Comparison of ENCODE assay signal across 2 cellular contexts in the genomic region with DNA sequence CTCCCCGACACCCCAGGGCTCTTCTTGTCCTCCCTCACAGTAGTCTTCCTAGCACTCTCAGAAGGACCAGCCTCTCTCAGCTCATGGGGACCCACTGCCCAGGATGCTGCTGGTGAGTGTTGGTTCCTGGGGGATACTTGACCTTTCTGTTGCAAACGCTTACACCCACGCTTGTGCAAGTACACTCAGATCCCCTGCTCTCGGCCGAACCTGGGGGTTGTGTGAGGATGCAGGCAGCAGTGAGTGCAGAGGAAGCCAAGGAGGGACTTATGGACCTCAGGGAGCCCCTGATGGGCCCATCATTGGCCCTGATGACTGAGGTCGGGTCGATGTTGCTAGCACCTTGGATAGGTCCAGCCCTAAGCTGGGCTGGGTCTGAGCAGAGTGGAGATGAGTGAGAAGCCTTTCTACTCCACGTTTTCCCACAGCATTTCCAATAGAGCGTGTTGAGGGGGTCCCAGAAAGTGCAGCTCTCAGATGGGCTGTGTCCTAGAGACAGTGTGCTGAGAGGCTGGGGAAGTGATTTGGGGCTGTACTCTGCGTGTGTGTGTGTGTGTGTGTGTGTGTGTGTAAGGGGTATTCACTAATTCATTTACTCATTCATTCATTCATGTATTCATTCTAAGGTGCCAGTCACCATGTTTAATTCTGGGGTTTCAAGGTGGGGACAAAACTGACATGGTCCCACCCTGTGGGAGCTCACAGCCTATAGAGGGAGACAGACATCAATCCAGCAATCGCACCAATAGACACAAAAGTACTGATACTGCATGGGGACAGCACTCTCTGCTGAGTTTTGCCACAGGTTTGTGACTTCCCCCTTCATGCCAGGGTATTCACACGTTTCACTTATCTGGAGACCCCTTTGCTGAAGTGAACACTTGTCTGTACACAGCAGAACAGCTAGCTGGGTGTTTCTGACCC.
A peak's percentile ranks its signal among the peaks of the same experiment; 100 is the strongest.
TF ChIP-seq lines count a peak whose summit lies in the region.

No MANE protein-coding gene starts in this region.

TF ChIP-seq in HEK293T, 16 proteins besides CTCF, POLR2A, EP300 and RAD21 (continued from another document):
- TF ChIP-seq, protein P1, sequence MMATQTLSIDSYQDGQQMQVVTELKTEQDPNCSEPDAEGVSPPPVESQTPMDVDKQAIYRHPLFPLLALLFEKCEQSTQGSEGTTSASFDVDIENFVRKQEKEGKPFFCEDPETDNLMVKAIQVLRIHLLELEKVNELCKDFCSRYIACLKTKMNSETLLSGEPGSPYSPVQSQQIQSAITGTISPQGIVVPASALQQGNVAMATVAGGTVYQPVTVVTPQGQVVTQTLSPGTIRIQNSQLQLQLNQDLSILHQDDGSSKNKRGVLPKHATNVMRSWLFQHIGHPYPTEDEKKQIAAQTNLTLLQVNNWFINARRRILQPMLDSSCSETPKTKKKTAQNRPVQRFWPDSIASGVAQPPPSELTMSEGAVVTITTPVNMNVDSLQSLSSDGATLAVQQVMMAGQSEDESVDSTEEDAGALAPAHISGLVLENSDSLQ (IDR thresholded peaks at IDR 0.05), result peak; percentile 28; the same call in 1 of the 2 replicates
- TF ChIP-seq ZNF384 (IDR thresholded peaks at IDR 0.05), result no peak
- TF ChIP-seq HDGF (IDR thresholded peaks at IDR 0.05; ENCODE audit: borderline replicate concordance), result no peak
TF ChIP-seq in HEK293T: peak in this region for 1.

TF ChIP-seq in K562, 482 proteins besides CTCF, POLR2A, EP300 and RAD21 (continued from another document):
- no peak for TF ChIP-seq POLR2B (IDR thresholded peaks at IDR 0.05; ENCODE audit: low read depth, partially characterized antibody)
- TF ChIP-seq ZNF24 (IDR thresholded peaks at IDR 0.05), result peak; percentile 72
- no peak for TF ChIP-seq CEBPG (CRISPR knock-in tag; IDR thresholded peaks at IDR 0.05)
- no peak for TF ChIP-seq CEBPG (tag; conservative IDR thresholded peaks at IDR 0.05 in 1 of 2, IDR thresholded peaks at IDR 0.05 in 1 of 2)
- TF ChIP-seq KLF16 (IDR thresholded peaks at IDR 0.05), result no peak
- no peak for TF ChIP-seq ARID2 (IDR thresholded peaks at IDR 0.05)
- TF ChIP-seq, protein P1 (IDR thresholded peaks at IDR 0.05), result peak; percentile 60
- TF ChIP-seq CHD4 (IDR thresholded peaks at IDR 0.05; ENCODE audit: insufficient read depth, insufficient replicate concordance, low read depth, low read length, poor library complexity, severe bottlenecking), result no peak
- no peak for TF ChIP-seq MXD1 (CRISPR knock-in tag; IDR thresholded peaks at IDR 0.05; ENCODE audit: borderline replicate concordance, poor library complexity, severe bottlenecking)
- no peak for TF ChIP-seq ELK1 (CRISPR knock-in tag; IDR thresholded peaks at IDR 0.05)
- TF ChIP-seq CHD2 (IDR thresholded peaks at IDR 0.05; ENCODE audit: low read depth, low read length), result no peak
- no peak for TF ChIP-seq SMARCC2 (IDR thresholded peaks at IDR 0.05; ENCODE audit: low read depth)
- TF ChIP-seq FOS (IDR thresholded peaks at IDR 0.05; ENCODE audit: extremely low read depth, insufficient read length), result no peak
- TF ChIP-seq TBL1XR1 (IDR thresholded peaks at IDR 0.05; ENCODE audit: low read length in 2 of 2), result no peak
- TF ChIP-seq YBX1 (IDR thresholded peaks at IDR 0.05), result no peak
